ENCODE assay signal across 18 cellular contexts in genomic region chrX:128928636-128929035, GRCh38.
"Had no signal": no experiment of that assay in that cellular context is flagged by ENCODE, and none has a peak within 500 bp of the region (broad histone marks: within the 10 kb centered on the region; RNA-seq: fewer than 3 reads in every experiment).

No MANE protein-coding gene starts in this region.

- H3K4me3 ChIP-seq: body of pancreas, colonic mucosa, hepatocyte, right atrium auricular region, transverse colon had no signal

- H3K36me3 ChIP-seq: colonic mucosa, right atrium auricular region, transverse colon had no signal

- ATAC-seq: activated T-cell treated with anti-CD3 and anti-CD28 coated beads, Interleukin-2, amount 50 U/mL, for 72 hours; body of pancreas; esophagus mucosa; left ventricle myocardium superior; natural killer cell; stimulated activated naive B cell treated with anti-CD40 and anti-IgM and Interleukin-4, amounts not matched to agents 10 μg/mL and 1 μg/mL and 100 μg/mL, for 72 hours had no signal

- H3K27ac ChIP-seq: body of pancreas, colonic mucosa, hepatocyte, right atrium auricular region, transverse colon had no signal

- FAIRE-seq: keratinocyte had no signal

- H3K9me3 ChIP-seq: body of pancreas, colonic mucosa, right atrium auricular region, transverse colon had no signal

- H3K27me3 ChIP-seq: body of pancreas, colonic mucosa, hepatocyte, right atrium auricular region, transverse colon had no signal

- H3K4me1 ChIP-seq: body of pancreas, colonic mucosa, right atrium auricular region had no signal

- DNase-seq: activated CD4-positive, alpha-beta T cell treated with anti-CD3 and anti-CD28 coated beads, Interleukin-2, amount 10 ng/mL, durations not matched to agents 7 days and 5 days; activated CD8-positive, alpha-beta memory T cell treated with anti-CD3 and anti-CD28 coated beads, Interleukin-2, amount 50 U/mL, for 48 hours; activated gamma-delta T cell; activated T-cell treated with anti-CD3 and anti-CD28 coated beads, Interleukin-2, amount 50 U/mL, for 72 hours; amniotic stem cell; body of pancreas; central memory CD4-positive, alpha-beta T cell; left ventricle myocardium superior; natural killer cell; nucleus accumbens; stimulated activated CD4-positive, alpha-beta T cell treated with anti-CD3 and anti-CD28 coated beads, Interleukin-2, amount 100 ng/mL, for 48 hours; stimulated activated naive B cell treated with anti-CD40 and anti-IgM and Interleukin-4, amounts not matched to agents 10 μg/mL and 1 μg/mL and 100 μg/mL, for 72 hours had no signal
